ENCODE assay signal across 1 cellular context in the genomic region with DNA sequence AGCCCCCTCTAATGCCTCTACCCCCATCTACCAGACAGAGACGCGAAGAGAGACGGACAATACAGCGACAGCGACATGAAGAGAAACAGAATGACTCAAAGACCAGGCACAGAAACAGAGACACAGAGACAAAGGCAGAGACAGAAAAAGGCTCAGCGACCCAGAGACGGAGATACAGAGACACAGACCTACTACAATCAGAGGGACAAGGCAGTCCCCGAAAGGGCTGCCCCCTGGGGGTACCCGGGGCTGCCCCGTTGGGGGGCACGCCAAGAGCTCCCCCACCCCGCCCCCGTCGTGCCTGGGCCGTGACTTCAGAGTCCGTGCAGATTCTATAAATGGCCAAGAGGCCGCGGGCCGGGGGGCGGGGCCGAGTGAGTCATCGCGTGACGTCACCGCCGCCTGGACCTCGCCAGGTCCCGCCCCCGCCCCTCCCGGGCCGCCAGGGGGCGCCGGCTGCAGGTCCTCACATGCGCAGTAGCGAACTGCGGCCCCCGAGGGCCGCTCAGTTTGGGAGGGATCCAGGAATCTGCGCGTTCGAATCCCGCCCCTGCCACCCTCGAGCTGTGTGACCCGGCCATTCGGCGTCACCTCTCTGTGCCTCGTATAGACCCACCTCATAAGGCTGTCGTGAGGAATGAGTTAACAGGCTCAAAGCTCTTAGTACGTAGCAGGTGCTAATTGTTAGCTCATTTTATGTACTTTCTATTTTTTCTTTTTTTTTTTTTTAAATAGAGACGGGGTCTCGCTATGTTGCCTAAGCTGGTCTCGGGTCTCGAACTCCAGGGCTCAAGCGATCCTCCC.
TF ChIP-seq lines count a peak whose summit lies in the region.

No MANE protein-coding gene starts in this region.

TF ChIP-seq in H1, 55 proteins besides CTCF, POLR2A, EP300 and RAD21 (continues in another document):
- no peak for TF ChIP-seq CBX8 (IDR thresholded peaks at IDR 0.05; ENCODE audit: borderline replicate concordance, low read depth, low read length)
- TF ChIP-seq TEAD4 (IDR thresholded peaks at IDR 0.05; ENCODE audit: low read depth, low read length) = no peak
- peak; percentile 47 for TF ChIP-seq KDM4A (IDR thresholded peaks at IDR 0.05; ENCODE audit: low read depth, low read length, severe bottlenecking)
- TF ChIP-seq SIN3A (conservative IDR thresholded peaks at IDR 0.05 in 1 of 2, IDR thresholded peaks at IDR 0.05 in 1 of 2; ENCODE audit: low read depth in 1 of 2, low read length in 2 of 2) = no peak
- TF ChIP-seq CREB1 (IDR thresholded peaks at IDR 0.05) = peak; percentile 93
- TF ChIP-seq BRCA1 (IDR thresholded peaks at IDR 0.05; ENCODE audit: low read depth, low read length) = no peak
- no peak for TF ChIP-seq SIX5 (IDR thresholded peaks at IDR 0.05; ENCODE audit: low read depth, low read length)
- peak; percentile 74 for TF ChIP-seq TAF1 (IDR thresholded peaks at IDR 0.05; ENCODE audit: low read depth, low read length)
- TF ChIP-seq, protein P1, sequence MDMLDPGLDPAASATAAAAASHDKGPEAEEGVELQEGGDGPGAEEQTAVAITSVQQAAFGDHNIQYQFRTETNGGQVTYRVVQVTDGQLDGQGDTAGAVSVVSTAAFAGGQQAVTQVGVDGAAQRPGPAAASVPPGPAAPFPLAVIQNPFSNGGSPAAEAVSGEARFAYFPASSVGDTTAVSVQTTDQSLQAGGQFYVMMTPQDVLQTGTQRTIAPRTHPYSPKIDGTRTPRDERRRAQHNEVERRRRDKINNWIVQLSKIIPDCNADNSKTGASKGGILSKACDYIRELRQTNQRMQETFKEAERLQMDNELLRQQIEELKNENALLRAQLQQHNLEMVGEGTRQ (IDR thresholded peaks at IDR 0.05; ENCODE audit: low read length) = no peak
- peak; percentile 47 for TF ChIP-seq NRF1 (IDR thresholded peaks at IDR 0.05; ENCODE audit: low read depth, low read length)
- 0 out of 2 replicates have a peak, but pooled peaks have one; percentile 15 for TF ChIP-seq POU5F1 (IDR thresholded peaks at IDR 0.05; ENCODE audit: low read depth, low read length)
- TF ChIP-seq MAFK (IDR thresholded peaks at IDR 0.05; ENCODE audit: low read depth, low read length) = no peak
- no peak for TF ChIP-seq POLR2AphosphoS5 (IDR thresholded peaks at IDR 0.05; ENCODE audit: low read depth, low read length)
- peak; percentile 53; the same call in 1 of the 2 replicates for TF ChIP-seq TBP (IDR thresholded peaks at IDR 0.05; ENCODE audit: low read depth, low read length)
- TF ChIP-seq NANOG (IDR thresholded peaks at IDR 0.05; ENCODE audit: insufficient read depth, low read depth, low read length, poor library complexity, severe bottlenecking) = peak; percentile 30
- TF ChIP-seq, protein P2, sequence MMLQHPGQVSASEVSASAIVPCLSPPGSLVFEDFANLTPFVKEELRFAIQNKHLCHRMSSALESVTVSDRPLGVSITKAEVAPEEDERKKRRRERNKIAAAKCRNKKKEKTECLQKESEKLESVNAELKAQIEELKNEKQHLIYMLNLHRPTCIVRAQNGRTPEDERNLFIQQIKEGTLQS (IDR thresholded peaks at IDR 0.05; ENCODE audit: insufficient read depth, low read depth, low read length) = no peak
- TF ChIP-seq EGR1 (IDR thresholded peaks at IDR 0.05; ENCODE audit: borderline replicate concordance, low read depth, low read length) = peak; percentile 88; the same call in 1 of the 2 replicates
- TF ChIP-seq, protein P3, sequence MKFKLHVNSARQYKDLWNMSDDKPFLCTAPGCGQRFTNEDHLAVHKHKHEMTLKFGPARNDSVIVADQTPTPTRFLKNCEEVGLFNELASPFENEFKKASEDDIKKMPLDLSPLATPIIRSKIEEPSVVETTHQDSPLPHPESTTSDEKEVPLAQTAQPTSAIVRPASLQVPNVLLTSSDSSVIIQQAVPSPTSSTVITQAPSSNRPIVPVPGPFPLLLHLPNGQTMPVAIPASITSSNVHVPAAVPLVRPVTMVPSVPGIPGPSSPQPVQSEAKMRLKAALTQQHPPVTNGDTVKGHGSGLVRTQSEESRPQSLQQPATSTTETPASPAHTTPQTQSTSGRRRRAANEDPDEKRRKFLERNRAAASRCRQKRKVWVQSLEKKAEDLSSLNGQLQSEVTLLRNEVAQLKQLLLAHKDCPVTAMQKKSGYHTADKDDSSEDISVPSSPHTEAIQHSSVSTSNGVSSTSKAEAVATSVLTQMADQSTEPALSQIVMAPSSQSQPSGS (IDR thresholded peaks at IDR 0.05; ENCODE audit: low read length) = peak; percentile 81; the same call in 1 of the 2 replicates
- TF ChIP-seq YY1 (IDR thresholded peaks at IDR 0.05; ENCODE audit: low read depth, low read length) = peak; percentile 46; the same call in 1 of the 2 replicates
- peak; percentile 86 for TF ChIP-seq JUN (IDR thresholded peaks at IDR 0.05; ENCODE audit: low read depth, low read length)
- no peak for TF ChIP-seq SAP30 (IDR thresholded peaks at IDR 0.05; ENCODE audit: insufficient read depth, insufficient replicate concordance, low read length)
- TF ChIP-seq CEBPB (IDR thresholded peaks at IDR 0.05; ENCODE audit: low read depth, low read length) = no peak
- 0 out of 2 replicates have a peak, but pooled peaks have one; percentile 55 for TF ChIP-seq TCF12 (IDR thresholded peaks at IDR 0.05; ENCODE audit: low read depth, low read length)
- TF ChIP-seq, protein P4, sequence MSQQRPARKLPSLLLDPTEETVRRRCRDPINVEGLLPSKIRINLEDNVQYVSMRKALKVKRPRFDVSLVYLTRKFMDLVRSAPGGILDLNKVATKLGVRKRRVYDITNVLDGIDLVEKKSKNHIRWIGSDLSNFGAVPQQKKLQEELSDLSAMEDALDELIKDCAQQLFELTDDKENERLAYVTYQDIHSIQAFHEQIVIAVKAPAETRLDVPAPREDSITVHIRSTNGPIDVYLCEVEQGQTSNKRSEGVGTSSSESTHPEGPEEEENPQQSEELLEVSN (IDR thresholded peaks at IDR 0.05) = peak; percentile 39; the same call in 1 of the 2 replicates
- no peak for TF ChIP-seq RBBP5 (IDR thresholded peaks at IDR 0.05; ENCODE audit: borderline replicate concordance, low read depth, low read length)
- TF ChIP-seq HDAC2 (IDR thresholded peaks at IDR 0.05; ENCODE audit: borderline replicate concordance in 1 of 2, low read depth in 2 of 2, low read length in 2 of 2) = 0 out of 4 replicates have a peak, but pooled peaks of 1 of the 2 experiments have one; percentile 76
- TF ChIP-seq PHF8 (conservative IDR thresholded peaks at IDR 0.05; ENCODE audit: low read depth, low read length) = peak; percentile 63
- no peak for TF ChIP-seq HDAC6 (IDR thresholded peaks at IDR 0.05; ENCODE audit: low read depth, low read length)
- TF ChIP-seq, protein P5, sequence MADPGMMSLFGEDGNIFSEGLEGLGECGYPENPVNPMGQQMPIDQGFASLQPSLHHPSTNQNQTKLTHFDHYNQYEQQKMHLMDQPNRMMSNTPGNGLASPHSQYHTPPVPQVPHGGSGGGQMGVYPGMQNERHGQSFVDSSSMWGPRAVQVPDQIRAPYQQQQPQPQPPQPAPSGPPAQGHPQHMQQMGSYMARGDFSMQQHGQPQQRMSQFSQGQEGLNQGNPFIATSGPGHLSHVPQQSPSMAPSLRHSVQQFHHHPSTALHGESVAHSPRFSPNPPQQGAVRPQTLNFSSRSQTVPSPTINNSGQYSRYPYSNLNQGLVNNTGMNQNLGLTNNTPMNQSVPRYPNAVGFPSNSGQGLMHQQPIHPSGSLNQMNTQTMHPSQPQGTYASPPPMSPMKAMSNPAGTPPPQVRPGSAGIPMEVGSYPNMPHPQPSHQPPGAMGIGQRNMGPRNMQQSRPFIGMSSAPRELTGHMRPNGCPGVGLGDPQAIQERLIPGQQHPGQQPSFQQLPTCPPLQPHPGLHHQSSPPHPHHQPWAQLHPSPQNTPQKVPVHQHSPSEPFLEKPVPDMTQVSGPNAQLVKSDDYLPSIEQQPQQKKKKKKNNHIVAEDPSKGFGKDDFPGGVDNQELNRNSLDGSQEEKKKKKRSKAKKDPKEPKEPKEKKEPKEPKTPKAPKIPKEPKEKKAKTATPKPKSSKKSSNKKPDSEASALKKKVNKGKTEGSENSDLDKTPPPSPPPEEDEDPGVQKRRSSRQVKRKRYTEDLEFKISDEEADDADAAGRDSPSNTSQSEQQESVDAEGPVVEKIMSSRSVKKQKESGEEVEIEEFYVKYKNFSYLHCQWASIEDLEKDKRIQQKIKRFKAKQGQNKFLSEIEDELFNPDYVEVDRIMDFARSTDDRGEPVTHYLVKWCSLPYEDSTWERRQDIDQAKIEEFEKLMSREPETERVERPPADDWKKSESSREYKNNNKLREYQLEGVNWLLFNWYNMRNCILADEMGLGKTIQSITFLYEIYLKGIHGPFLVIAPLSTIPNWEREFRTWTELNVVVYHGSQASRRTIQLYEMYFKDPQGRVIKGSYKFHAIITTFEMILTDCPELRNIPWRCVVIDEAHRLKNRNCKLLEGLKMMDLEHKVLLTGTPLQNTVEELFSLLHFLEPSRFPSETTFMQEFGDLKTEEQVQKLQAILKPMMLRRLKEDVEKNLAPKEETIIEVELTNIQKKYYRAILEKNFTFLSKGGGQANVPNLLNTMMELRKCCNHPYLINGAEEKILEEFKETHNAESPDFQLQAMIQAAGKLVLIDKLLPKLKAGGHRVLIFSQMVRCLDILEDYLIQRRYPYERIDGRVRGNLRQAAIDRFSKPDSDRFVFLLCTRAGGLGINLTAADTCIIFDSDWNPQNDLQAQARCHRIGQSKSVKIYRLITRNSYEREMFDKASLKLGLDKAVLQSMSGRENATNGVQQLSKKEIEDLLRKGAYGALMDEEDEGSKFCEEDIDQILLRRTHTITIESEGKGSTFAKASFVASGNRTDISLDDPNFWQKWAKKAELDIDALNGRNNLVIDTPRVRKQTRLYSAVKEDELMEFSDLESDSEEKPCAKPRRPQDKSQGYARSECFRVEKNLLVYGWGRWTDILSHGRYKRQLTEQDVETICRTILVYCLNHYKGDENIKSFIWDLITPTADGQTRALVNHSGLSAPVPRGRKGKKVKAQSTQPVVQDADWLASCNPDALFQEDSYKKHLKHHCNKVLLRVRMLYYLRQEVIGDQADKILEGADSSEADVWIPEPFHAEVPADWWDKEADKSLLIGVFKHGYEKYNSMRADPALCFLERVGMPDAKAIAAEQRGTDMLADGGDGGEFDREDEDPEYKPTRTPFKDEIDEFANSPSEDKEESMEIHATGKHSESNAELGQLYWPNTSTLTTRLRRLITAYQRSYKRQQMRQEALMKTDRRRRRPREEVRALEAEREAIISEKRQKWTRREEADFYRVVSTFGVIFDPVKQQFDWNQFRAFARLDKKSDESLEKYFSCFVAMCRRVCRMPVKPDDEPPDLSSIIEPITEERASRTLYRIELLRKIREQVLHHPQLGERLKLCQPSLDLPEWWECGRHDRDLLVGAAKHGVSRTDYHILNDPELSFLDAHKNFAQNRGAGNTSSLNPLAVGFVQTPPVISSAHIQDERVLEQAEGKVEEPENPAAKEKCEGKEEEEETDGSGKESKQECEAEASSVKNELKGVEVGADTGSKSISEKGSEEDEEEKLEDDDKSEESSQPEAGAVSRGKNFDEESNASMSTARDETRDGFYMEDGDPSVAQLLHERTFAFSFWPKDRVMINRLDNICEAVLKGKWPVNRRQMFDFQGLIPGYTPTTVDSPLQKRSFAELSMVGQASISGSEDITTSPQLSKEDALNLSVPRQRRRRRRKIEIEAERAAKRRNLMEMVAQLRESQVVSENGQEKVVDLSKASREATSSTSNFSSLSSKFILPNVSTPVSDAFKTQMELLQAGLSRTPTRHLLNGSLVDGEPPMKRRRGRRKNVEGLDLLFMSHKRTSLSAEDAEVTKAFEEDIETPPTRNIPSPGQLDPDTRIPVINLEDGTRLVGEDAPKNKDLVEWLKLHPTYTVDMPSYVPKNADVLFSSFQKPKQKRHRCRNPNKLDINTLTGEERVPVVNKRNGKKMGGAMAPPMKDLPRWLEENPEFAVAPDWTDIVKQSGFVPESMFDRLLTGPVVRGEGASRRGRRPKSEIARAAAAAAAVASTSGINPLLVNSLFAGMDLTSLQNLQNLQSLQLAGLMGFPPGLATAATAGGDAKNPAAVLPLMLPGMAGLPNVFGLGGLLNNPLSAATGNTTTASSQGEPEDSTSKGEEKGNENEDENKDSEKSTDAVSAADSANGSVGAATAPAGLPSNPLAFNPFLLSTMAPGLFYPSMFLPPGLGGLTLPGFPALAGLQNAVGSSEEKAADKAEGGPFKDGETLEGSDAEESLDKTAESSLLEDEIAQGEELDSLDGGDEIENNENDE (IDR thresholded peaks at IDR 0.05; ENCODE audit: insufficient replicate concordance, low read length) = no peak
- no peak for TF ChIP-seq SIRT6 (IDR thresholded peaks at IDR 0.05; ENCODE audit: low read length)
- TF ChIP-seq KDM1A (IDR thresholded peaks at IDR 0.05; ENCODE audit: borderline replicate concordance, low read length) = peak; percentile 85
- peak; percentile 80 for TF ChIP-seq SP1 (IDR thresholded peaks at IDR 0.05; ENCODE audit: low read depth, low read length)
- TF ChIP-seq BACH1 (IDR thresholded peaks at IDR 0.05; ENCODE audit: low read length) = no peak
- no peak for TF ChIP-seq ZNF274 (IDR thresholded peaks at IDR 0.05; ENCODE audit: borderline replicate concordance, extremely low read depth, low read length)
- TF ChIP-seq GABPA (IDR thresholded peaks at IDR 0.05; ENCODE audit: borderline replicate concordance, insufficient read depth, low read length) = no peak
- TF ChIP-seq BCL11A (IDR thresholded peaks at IDR 0.05; ENCODE audit: low read depth in 2 of 2, low read length in 2 of 2) = no peak
- TF ChIP-seq CHD1 (IDR thresholded peaks at IDR 0.05; ENCODE audit: low read depth, low read length) = no peak
- TF ChIP-seq JUND (IDR thresholded peaks at IDR 0.05; ENCODE audit: low read length) = peak; percentile 99
- TF ChIP-seq FOSL1 (IDR thresholded peaks at IDR 0.05; ENCODE audit: insufficient read depth, low read depth, low read length) = peak; percentile 65; the same call in 1 of the 2 replicates
- TF ChIP-seq SP4 (IDR thresholded peaks at IDR 0.05; ENCODE audit: low read length) = peak; percentile 96
- TF ChIP-seq RXRA (IDR thresholded peaks at IDR 0.05; ENCODE audit: insufficient read depth, low read depth, low read length) = no peak
- TF ChIP-seq SRF (IDR thresholded peaks at IDR 0.05; ENCODE audit: low read depth, low read length) = peak; percentile 44; the same call in 1 of the 2 replicates
- TF ChIP-seq RNF2 (IDR thresholded peaks at IDR 0.05; ENCODE audit: borderline replicate concordance, low read depth, low read length, missing control alignments, poor library complexity, severe bottlenecking) = no peak
- TF ChIP-seq CTBP2 (IDR thresholded peaks at IDR 0.05; ENCODE audit: borderline replicate concordance, insufficient read depth, insufficient read length, low read length) = no peak
- TF ChIP-seq SP2 (IDR thresholded peaks at IDR 0.05; ENCODE audit: low read length) = no peak
- TF ChIP-seq RFX5 (IDR thresholded peaks at IDR 0.05; ENCODE audit: borderline replicate concordance, low read depth, low read length) = no peak
- TF ChIP-seq CBX5 (IDR thresholded peaks at IDR 0.05; ENCODE audit: low read depth, low read length) = no peak
- TF ChIP-seq ASH2L (IDR thresholded peaks at IDR 0.05; ENCODE audit: low read length) = peak; percentile 64
- TF ChIP-seq GTF2F1 (IDR thresholded peaks at IDR 0.05; ENCODE audit: borderline replicate concordance, low read depth, low read length) = no peak
- no peak for TF ChIP-seq SUZ12 (IDR thresholded peaks at IDR 0.05; ENCODE audit: low read length)
- TF ChIP-seq TAF7 (optimal IDR thresholded peaks at IDR 0.05; ENCODE audit: borderline replicate concordance, low read depth, low read length) = no peak
- TF ChIP-seq EZH2 (IDR thresholded peaks at IDR 0.05; ENCODE audit: low read depth, low read length, severe bottlenecking) = no peak
- TF ChIP-seq, protein P6, sequence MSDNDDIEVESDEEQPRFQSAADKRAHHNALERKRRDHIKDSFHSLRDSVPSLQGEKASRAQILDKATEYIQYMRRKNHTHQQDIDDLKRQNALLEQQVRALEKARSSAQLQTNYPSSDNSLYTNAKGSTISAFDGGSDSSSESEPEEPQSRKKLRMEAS (IDR thresholded peaks at IDR 0.05) = peak; percentile 37; the same call in 1 of the 2 replicates
- no peak for TF ChIP-seq KDM5A (IDR thresholded peaks at IDR 0.05; ENCODE audit: low read length)
